19 cellular contexts compared by ENCODE assay signal in genomic region chr1:109775408-109775807, GRCh38. TPM values are rescaled to one million over a fixed set of nuclear protein-coding genes. Genes with fewer than 3 reads are reported as not detected.
"Had no signal": no experiment of that assay in that cellular context is flagged by ENCODE, and none has a peak within 500 bp of the region (broad histone marks: within the 10 kb centered on the region; RNA-seq: fewer than 3 reads in every experiment).

No MANE protein-coding gene starts in this region.

- H3K9ac ChIP-seq: neural progenitor cell had no signal

- H2AFZ ChIP-seq: neural progenitor cell had no signal

- H3K4me2 ChIP-seq: neural progenitor cell had no signal

- H3K27me3 ChIP-seq: adrenal gland, neural progenitor cell, ovary, testis, upper lobe of right lung had no signal

- H3K9me3 ChIP-seq: adrenal gland, ovary, testis, upper lobe of right lung had no signal

- H3K36me3 ChIP-seq: adrenal gland, neural progenitor cell, ovary, spleen, upper lobe of right lung had no signal

- H3K27ac ChIP-seq: adrenal gland, coronary artery, neural progenitor cell, ovary, spleen, testis, upper lobe of right lung had no signal

- ATAC-seq: esophagus mucosa; sciatic nerve; stimulated activated naive CD8-positive, alpha-beta T cell treated with anti-CD3 and anti-CD28 coated beads, Interleukin-15, amount 100 ng/mL, for 72 hours; upper lobe of right lung had no signal

- H3K4me3 ChIP-seq: adrenal gland, coronary artery, lung, neural progenitor cell, ovary, spleen, testis, upper lobe of right lung had no signal

- DNase-seq: activated CD4-positive, alpha-beta memory T cell treated with anti-CD3 and anti-CD28 coated beads for 36 hours; activated CD4-positive, CD25-positive, alpha-beta regulatory T cell treated with anti-CD3 and anti-CD28 coated beads, Interleukin-2, amount 50 U/mL, for 72 hours; activated naive CD4-positive, alpha-beta T cell treated with anti-CD3 and anti-CD28 coated beads, Interleukin-2, amount 10 ng/mL, durations not matched to agents 7 days and 5 days; activated T-cell treated with anti-CD3 and anti-CD28 coated beads, Interleukin-2, amount 50 U/mL, for 24 hours; hypothalamus; naive B cell; stimulated activated naive CD8-positive, alpha-beta T cell treated with anti-CD3 and anti-CD28 coated beads, Interleukin-15, amount 100 ng/mL, for 72 hours; testis had no signal

- H3K4me1 ChIP-seq: adrenal gland, upper lobe of right lung had no signal

RNA-seq across cellular contexts. Expression of gene EPS8L3, which starts 11.7 kb away (rescaled TPM):
- total RNA-seq: activated CD4-positive, alpha-beta memory T cell treated with anti-CD3 and anti-CD28 coated beads for 36 hours; esophagus mucosa; fibroblast of villous mesenchyme; glomerular endothelial cell; sciatic nerve; upper lobe of right lung had no signal
- polyA plus RNA-seq: spleen had no signal
